In the genomic region with DNA sequence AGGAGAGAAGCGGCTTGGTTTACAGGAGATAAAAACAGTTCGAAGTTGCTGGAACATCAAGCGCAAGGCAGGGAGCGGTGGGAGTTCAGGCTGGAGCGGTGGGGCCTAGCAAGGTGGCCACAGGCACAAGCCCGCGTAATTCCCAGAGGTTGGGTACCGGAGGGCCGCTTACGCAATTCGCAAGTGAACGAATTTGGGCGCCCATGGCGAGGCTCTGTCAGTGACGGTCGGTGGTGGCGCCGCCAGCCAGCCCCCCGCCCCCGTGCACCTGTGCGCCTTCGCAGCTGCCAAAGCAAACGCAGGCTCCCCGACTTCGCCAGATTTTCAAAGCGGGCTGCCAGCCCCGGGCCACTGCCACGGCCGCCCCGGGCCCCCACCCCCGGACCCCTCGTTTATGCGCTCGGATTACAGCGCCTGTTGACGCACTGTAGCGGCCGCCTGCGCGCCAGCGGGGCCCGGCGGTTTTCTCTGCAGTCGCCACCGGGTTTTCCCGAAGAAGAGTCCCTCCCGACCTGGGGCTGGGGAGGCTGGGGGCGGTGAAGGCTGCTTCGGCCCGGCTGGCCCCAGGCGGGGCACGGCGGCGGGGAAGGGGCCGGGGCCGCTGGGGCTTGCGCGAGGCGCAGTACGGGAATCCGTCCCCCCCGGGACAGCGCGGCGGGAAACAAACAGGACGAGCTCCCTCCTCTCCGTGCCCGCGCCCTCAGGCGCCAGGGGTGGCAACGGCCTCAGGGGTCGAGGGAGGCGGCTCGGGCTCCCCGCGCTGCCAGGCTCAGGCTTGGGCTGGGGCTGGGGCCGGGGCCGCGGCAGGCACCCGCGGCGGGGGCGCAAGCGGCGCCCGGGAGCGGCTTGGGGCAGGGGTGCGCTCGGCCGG, we compare ENCODE assay signal across 8 cellular contexts. TPM values are rescaled to one million over a fixed set of nuclear protein-coding genes. Genes with fewer than 3 reads are reported as not detected.
DNase-seq lines count a peak whose midpoint lies in the region; ATAC-seq and TF ChIP-seq lines count a peak whose summit lies in the region.

No MANE protein-coding gene starts in this region.

- H3K4me3 ChIP-seq in ACC112 (ENCODE audit: low read depth, low read length) = peak overlapping the region; percentile 85
- peak overlapping the region; percentile 78 for H3K4me3 ChIP-seq in cardiac muscle cell
- peak overlapping the region; percentile 80 for H3K4me3 ChIP-seq in trophoblast cell (ENCODE audit: low read depth, low read length)
- H3K4me3 ChIP-seq in vagina = peak overlapping the region; percentile 87 to 93

- H3K79me2 ChIP-seq in ACC112 (ENCODE audit: control insufficient read depth, insufficient read depth, low read length, unreplicated experiment) = no peaks in the 10 kb centered on the region
- no peaks in the 10 kb centered on the region for H3K79me2 ChIP-seq in trophoblast cell (ENCODE audit: control insufficient read depth, insufficient read depth, low read length, poor library complexity)

- H2BK12ac ChIP-seq in trophoblast cell (ENCODE audit: low read length) = no peak overlapping the region

- H3K27me3 ChIP-seq in ACC112 (ENCODE audit: insufficient read depth, low read length) (no peaks in the 10 kb centered on the region), cardiac muscle cell (peaks cover 8% of the 10 kb centered on the region), trophoblast cell (ENCODE audit: insufficient read depth, low read length) (peaks cover 5% of the 10 kb centered on the region), vagina (no peaks in the 10 kb centered on the region)

- H2AFZ ChIP-seq in ACC112 (ENCODE audit: low read length, unreplicated experiment) (peak overlapping the region; percentile 91), trophoblast cell (ENCODE audit: insufficient read depth, low read length, poor library complexity) (peak overlapping the region; percentile 88)

- no peak overlapping the region for H2BK120ac ChIP-seq in trophoblast cell (ENCODE audit: insufficient read depth, low read length, poor library complexity)

- H3K27ac ChIP-seq in ACC112 (ENCODE audit: low read depth, low read length) (no peak overlapping the region), cardiac muscle cell (no peak overlapping the region), trophoblast cell (ENCODE audit: low read depth, low read length) (no peak overlapping the region), vagina (peak overlapping the region; percentile 96)

- H3K9ac ChIP-seq in trophoblast cell (ENCODE audit: low read length) = peak overlapping the region; percentile 55

- intact Hi-C loops in vagina (cut with DNase I) = no loop called here

- H3K4me1 ChIP-seq in ACC112 (ENCODE audit: control insufficient read depth, insufficient read depth, low read length, unreplicated experiment) (peaks cover 9% of the 10 kb centered on the region), cardiac muscle cell (ENCODE audit: low read depth) (peaks cover 4% of the 10 kb centered on the region), trophoblast cell (ENCODE audit: control insufficient read depth in 1 of 2, insufficient read depth in 2 of 2, low read length in 2 of 2) (peaks cover 3% of the 10 kb centered on the region in 2 experiments), vagina (peaks cover 31% of the 10 kb centered on the region)

- WGBS in trophoblast cell (ENCODE audit: extremely low coverage, insufficient coverage, insufficient read length) = no CpG with 5 or more reads among the region's 90 CpGs

- H2BK5ac ChIP-seq in trophoblast cell (ENCODE audit: low read depth, low read length, poor library complexity) = no peak overlapping the region

- H3K14ac ChIP-seq in trophoblast cell (ENCODE audit: low read length) = peak overlapping the region; percentile 31

- peak; percentile 69 for DNase-seq in RPMI8226
- DNase-seq in activated naive CD4-positive, alpha-beta T cell treated with Interleukin-2 at 50 U/mL for 16 hours = peak; percentile 63
- peak; percentile 22 to 51 for DNase-seq in cardiac muscle cell (ENCODE audit: low read depth in 1 of 2, low spot score in 1 of 2)
- DNase-seq in trophoblast cell = peak in 1 of 2 donors; percentile 23
- no peak for DNase-seq in vagina (ENCODE audit: extremely low spot score in 2 of 2)

- no peak for TF ChIP-seq POLR2A in vagina (IDR thresholded peaks at IDR 0.05)

- H4K91ac ChIP-seq in trophoblast cell (ENCODE audit: low read depth, low read length) = no peak overlapping the region

- peak; percentile 5 for ATAC-seq in GM18861 (IDR thresholded peaks at IDR 0.05; ENCODE audit: unreplicated experiment)
- peak; percentile 9 for ATAC-seq in HG03097 (IDR thresholded peaks at IDR 0.05; ENCODE audit: low FRiP score, unreplicated experiment)

- H3K4me2 ChIP-seq in trophoblast cell (ENCODE audit: low read length) = peak overlapping the region; percentile 100

- no peaks in the 10 kb centered on the region for H3K36me3 ChIP-seq in ACC112 (ENCODE audit: insufficient read depth, low read length)
- H3K36me3 ChIP-seq in cardiac muscle cell = no peaks in the 10 kb centered on the region
- peaks cover 0 to 2% of the 10 kb centered on the region in 2 experiments for H3K36me3 ChIP-seq in trophoblast cell (ENCODE audit: control insufficient read depth in 1 of 2, insufficient read depth in 2 of 2, low read length in 2 of 2)
- no peaks in the 10 kb centered on the region for H3K36me3 ChIP-seq in vagina

- no peak overlapping the region for H3K4ac ChIP-seq in trophoblast cell (ENCODE audit: low read depth, low read length)

- no peak overlapping the region for H3K18ac ChIP-seq in trophoblast cell (ENCODE audit: low read length)

- no peak overlapping the region for H3K23ac ChIP-seq in trophoblast cell (ENCODE audit: low read length)

- H3K79me1 ChIP-seq in trophoblast cell (ENCODE audit: low read length) = no peaks in the 10 kb centered on the region

- H4K8ac ChIP-seq in trophoblast cell (ENCODE audit: low read depth, low read length) = peak overlapping the region; percentile 50

- TF ChIP-seq CTCF in cardiac muscle cell (IDR thresholded peaks at IDR 0.05; ENCODE audit: low read depth, low read length) (no peak), vagina (IDR thresholded peaks at IDR 0.05) (no peak)

- H2AK5ac ChIP-seq in trophoblast cell (ENCODE audit: low read length) = no peak overlapping the region

- H4K12ac ChIP-seq in trophoblast cell (ENCODE audit: low read depth, low read length) = no peak overlapping the region

- H3K9me3 ChIP-seq in cardiac muscle cell (ENCODE audit: low read depth) (no peaks in the 10 kb centered on the region), trophoblast cell (ENCODE audit: insufficient read depth, low read depth, low read length) (peaks cover 2% of the 10 kb centered on the region), vagina (no peaks in the 10 kb centered on the region)

RNA-seq across cellular contexts. Expression of a gene that starts 0.7 kb away (rescaled TPM):
- 2.9 and 8.9 TPM in 2 replicates for total RNA-seq in cardiac muscle cell
- 2.0 and 8.7 TPM in 2 replicates for polyA plus RNA-seq in cardiac muscle cell
- polyA plus RNA-seq in trophoblast cell (2013) = 1.9 and 2.1 TPM in 2 replicates
- total RNA-seq in vagina = 19.2 TPM

Comparison
In these comparisons a context has a peak if more than half of its experiments do, and no peak if none do; other contexts are left out.
1. DNase-seq: peak in RPMI8226 (single experiment), activated naive CD4-positive, alpha-beta T cell treated with Interleukin-2 at 50 U/mL for 16 hours (single experiment) and cardiac muscle cell (2 of 2); none in vagina (0 of 2).
2. Peak in every context shown above with its lines, with median percentiles within 50 percentile points of each other: H3K4me3 ChIP-seq.